8 cellular contexts compared by ENCODE assay signal in the genomic region with DNA sequence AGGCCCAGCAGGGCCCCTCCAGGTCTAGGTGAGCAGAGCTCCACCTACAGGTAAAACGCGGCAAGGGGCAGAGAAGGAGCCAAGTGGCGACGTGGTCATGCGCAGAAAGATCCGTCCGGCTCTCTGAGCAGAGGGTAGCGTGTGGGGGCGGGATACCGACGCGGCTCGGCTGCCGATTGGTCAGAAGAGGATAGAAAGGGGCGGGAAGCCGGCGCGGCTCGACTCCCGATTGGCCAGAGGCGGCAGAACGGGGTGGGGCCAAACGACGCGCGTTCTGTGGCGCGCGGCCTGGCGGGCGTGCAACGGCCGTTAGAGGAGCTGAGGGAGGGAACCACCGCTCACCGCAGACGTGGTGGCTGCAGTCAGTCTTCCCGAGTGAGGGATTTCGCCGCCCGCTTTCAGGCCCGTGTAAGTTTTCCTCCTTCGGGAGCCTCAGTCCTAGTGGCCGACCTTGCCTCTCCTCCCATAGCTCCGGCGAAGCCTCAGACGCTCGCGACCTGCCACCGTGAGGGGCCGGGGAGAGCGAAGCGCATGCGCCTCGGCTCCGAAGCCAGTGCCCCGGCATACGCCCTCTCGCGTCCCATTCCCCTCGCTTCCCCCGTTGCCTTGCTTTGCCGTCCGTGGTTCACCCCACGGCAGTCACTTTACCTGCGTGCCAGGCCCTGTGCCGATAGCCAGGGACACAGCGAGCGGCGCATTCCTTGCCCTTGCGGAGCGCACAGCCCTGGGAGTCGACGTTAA. TPM values are rescaled to one million over a fixed set of nuclear protein-coding genes. Genes with fewer than 3 reads are reported as not detected.
DNase-seq lines count a peak whose midpoint lies in the region; ATAC-seq, FAIRE-seq and TF ChIP-seq lines count a peak whose summit lies in the region.

A gene with protein sequence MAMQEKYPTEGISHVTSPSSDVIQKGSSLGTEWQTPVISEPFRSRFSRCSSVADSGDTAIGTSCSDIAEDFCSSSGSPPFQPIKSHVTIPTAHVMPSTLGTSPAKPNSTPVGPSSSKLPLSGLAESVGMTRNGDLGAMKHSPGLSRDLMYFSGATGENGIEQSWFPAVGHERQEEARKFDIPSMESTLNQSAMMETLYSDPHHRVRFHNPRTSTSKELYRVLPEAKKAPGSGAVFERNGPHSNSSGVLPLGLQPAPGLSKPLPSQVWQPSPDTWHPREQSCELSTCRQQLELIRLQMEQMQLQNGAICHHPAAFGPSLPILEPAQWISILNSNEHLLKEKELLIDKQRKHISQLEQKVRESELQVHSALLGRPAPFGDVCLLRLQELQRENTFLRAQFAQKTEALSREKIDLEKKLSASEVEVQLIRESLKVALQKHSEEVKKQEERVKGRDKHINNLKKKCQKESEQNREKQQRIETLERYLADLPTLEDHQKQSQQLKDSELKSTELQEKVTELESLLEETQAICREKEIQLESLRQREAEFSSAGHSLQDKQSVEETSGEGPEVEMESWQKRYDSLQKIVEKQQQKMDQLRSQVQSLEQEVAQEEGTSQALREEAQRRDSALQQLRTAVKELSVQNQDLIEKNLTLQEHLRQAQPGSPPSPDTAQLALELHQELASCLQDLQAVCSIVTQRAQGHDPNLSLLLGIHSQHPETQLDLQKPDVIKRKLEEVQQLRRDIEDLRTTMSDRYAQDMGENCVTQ (plus strand): TSS at position 298 of the 741 bp plus-strand sequence. CDS start 5,584 bp downstream, outside the sequence.

- peak within 1 kb of the TSS; percentile 99 for H3K4me3 Mint-ChIP-seq in natural killer cell treated with Interleukin-12 subunit alpha and Interleukin-12 subunit beta and Interleukin-15 and Interleukin-18, amount 100 ng/mL, for 72 hours

- no peaks in the 10 kb centered on the region for H3K36me3 ChIP-seq in HAP-1 (replicated peaks)
- peaks cover 7% of the 10 kb centered on the region for H3K36me3 ChIP-seq in MG63

- H3K27me3 ChIP-seq in HAP-1 (ENCODE audit: low read depth) (no peaks in the 10 kb centered on the region), MG63 (no peaks in the 10 kb centered on the region)

- no peaks in the 10 kb centered on the region for H3K27me3 Mint-ChIP-seq in natural killer cell treated with Interleukin-12 subunit alpha and Interleukin-12 subunit beta and Interleukin-15 and Interleukin-18, amount 100 ng/mL, for 72 hours

- H3K4me1 Mint-ChIP-seq in natural killer cell treated with Interleukin-12 subunit alpha and Interleukin-12 subunit beta and Interleukin-15 and Interleukin-18, amount 100 ng/mL, for 72 hours (ENCODE audit: low read depth in 2 of 2), result peaks cover 21 to 33% of the 10 kb centered on the region in 2 donors

- H3K27ac Mint-ChIP-seq in natural killer cell treated with Interleukin-12 subunit alpha and Interleukin-12 subunit beta and Interleukin-15 and Interleukin-18, amount 100 ng/mL, for 72 hours, result peak within 1 kb of the TSS; percentile 94 to 99

- H3K4me3 ChIP-seq in HAP-1 (peak within 1 kb of the TSS; percentile 90), MG63 (peak within 1 kb of the TSS; percentile 79), fibroblast of pulmonary artery (replicated peaks; ENCODE audit: low read depth, low read length) (peak within 1 kb of the TSS; percentile 83)

- H3K9me3 ChIP-seq in HAP-1, result no peaks in the 10 kb centered on the region
- H3K9me3 ChIP-seq in MG63, result no peaks in the 10 kb centered on the region

- ATAC-seq in natural killer cell treated with Interleukin-12 subunit alpha and Interleukin-12 subunit beta and Interleukin-15 and Interleukin-18, amount 100 ng/mL, for 72 hours, result peak; percentile 98 to 99
- peak; percentile 95 for ATAC-seq in stimulated activated naive CD8-positive, alpha-beta T cell treated with anti-CD3 and anti-CD28 coated beads, Interleukin-15, Interleukin-2, amounts not matched to agents 100 U/mL and 50 U/mL, for 24 hours

- in situ Hi-C loops in HAP-1 (cut with MboI; ENCODE audit: low sequenced_read_pairs), result no loop called here

- H3K4me1 ChIP-seq in HAP-1, result peaks cover 36% of the 10 kb centered on the region

- FAIRE-seq in G401.6 (lab: Jason Lieb, UNC), result peak; percentile 99

- DNase-seq in HAP-1 (ENCODE audit: low spot score in 2 of 2), result peak; percentile 95 to 98
- DNase-seq in MG63, result peak; percentile 92
- peak; percentile 92 for DNase-seq in SHP77 treated with DMSO at 0.1 percent for 48 hours (lab: John Stamatoyannopoulos, UW)
- peak; percentile 99 for DNase-seq in activated effector memory CD4-positive, alpha-beta T cell treated with anti-CD3 and anti-CD28 coated beads, Interleukin-2, amount 50 U/mL, for 16 hours
- DNase-seq in fibroblast of pulmonary artery (ENCODE audit: low read depth), result peak; percentile 98
- peak; percentile 97 for DNase-seq in natural killer cell treated with Interleukin-12 subunit alpha and Interleukin-12 subunit beta and Interleukin-15 and Interleukin-18, amount 100 ng/mL, for 72 hours (ENCODE audit: low spot score)
- DNase-seq in stimulated activated naive CD8-positive, alpha-beta T cell treated with anti-CD3 and anti-CD28 coated beads, Interleukin-15, Interleukin-2, amounts not matched to agents 100 U/mL and 50 U/mL, for 24 hours, result peak; percentile 99

- peak; percentile 86 for TF ChIP-seq CTCF in fibroblast of pulmonary artery (IDR thresholded peaks at IDR 0.05; ENCODE audit: low read length, missing control alignments)

- no peaks in the 10 kb centered on the region for H3K36me3 Mint-ChIP-seq in natural killer cell treated with Interleukin-12 subunit alpha and Interleukin-12 subunit beta and Interleukin-15 and Interleukin-18, amount 100 ng/mL, for 72 hours

- no peaks in the 10 kb centered on the region for H3K9me3 Mint-ChIP-seq in natural killer cell treated with Interleukin-12 subunit alpha and Interleukin-12 subunit beta and Interleukin-15 and Interleukin-18, amount 100 ng/mL, for 72 hours

RNA-seq across cellular contexts. Expression of the gene that starts here (rescaled TPM):
- 13.3 and 13.9 TPM in 2 replicates for total RNA-seq in MG63 (2014; rRNA removed; shearing (Covaris generic); ENCODE audit: low replicate concordance)
- 10 to 100 TPM; 21.0 to 57.5 TPM for total RNA-seq in natural killer cell treated with Interleukin-12 subunit alpha and Interleukin-12 subunit beta and Interleukin-15 and Interleukin-18, amount 100 ng/mL, for 72 hours

Comparison
In these comparisons a context has a peak if more than half of its experiments do, and no peak if none do; other contexts are left out.
1. Peak in every context shown above with its lines: DNase-seq, ATAC-seq and H3K4me3 ChIP-seq.